Comparison of ENCODE assay signal across 8 cellular contexts in genomic region chr11:8604078-8604723, GRCh38. TPM values are rescaled to one million over a fixed set of nuclear protein-coding genes. Genes with fewer than 3 reads are reported as not detected.
DNase-seq lines count a peak whose midpoint lies in the region; ATAC-seq and TF ChIP-seq lines count a peak whose summit lies in the region.

No MANE protein-coding gene starts in this region.

- H3K4me1 ChIP-seq in H9 (ENCODE audit: insufficient read depth, low read length) (0 out of 2 replicates have a peak, but pooled peaks cover 3% of the 10 kb centered on the region), parathyroid adenoma (no peaks in the 10 kb centered on the region)

- no peak overlapping the region for H3K27ac Mint-ChIP-seq in H9
- no peak overlapping the region for H3K27ac Mint-ChIP-seq in WTC11

- H3K4me1 Mint-ChIP-seq in H9 (peaks cover 4 to 5% of the 10 kb centered on the region in 2 experiments; a peak in 3 of 4 replicates), WTC11 (peaks cover 9% of the 10 kb centered on the region; the same call in 1 of the 2 replicates)

- H4K5ac ChIP-seq in H9 (ENCODE audit: insufficient read length, low read depth, low read length): no peak overlapping the region

- WGBS in H9 (ENCODE audit: extremely low coverage, insufficient read length, low lambda C conversion rate): no CpG with 5 or more reads among the region's 9 CpGs

- ATAC-seq in WTC11: peak; percentile 96

- no peaks in the 10 kb centered on the region for H3K79me1 ChIP-seq in H9 (ENCODE audit: insufficient read depth, low read depth, low read length, poor library complexity, severe bottlenecking)

- H3K27ac ChIP-seq in H9 (ENCODE audit: insufficient read length, low read depth, low read length) (no peak overlapping the region), parathyroid adenoma (no peak overlapping the region)

- H3K36me3 ChIP-seq in MG63 (no peaks in the 10 kb centered on the region), parathyroid adenoma (ENCODE audit: control insufficient read depth, insufficient read depth, low read length) (no peaks in the 10 kb centered on the region)

- no peak overlapping the region for H4K91ac ChIP-seq in H9 (ENCODE audit: insufficient read length, low read depth, low read length)

- no peaks in the 10 kb centered on the region for H3K9me3 Mint-ChIP-seq in H9
- H3K9me3 Mint-ChIP-seq in WTC11: no peaks in the 10 kb centered on the region

- H2BK15ac ChIP-seq in H9 (ENCODE audit: low read depth, low read length): no peak overlapping the region

- no peak overlapping the region for H3T11ph ChIP-seq in H9 (ENCODE audit: low read length)

- H3K79me2 ChIP-seq in H9 (ENCODE audit: insufficient read depth, low read length) (no peaks in the 10 kb centered on the region), parathyroid adenoma (no peaks in the 10 kb centered on the region)

- H3K4ac ChIP-seq in H9 (ENCODE audit: low read depth, low read length): no peak overlapping the region

- H3K4me3 Mint-ChIP-seq in H9: no peak overlapping the region
- H3K4me3 Mint-ChIP-seq in WTC11: no peak overlapping the region

- no peak overlapping the region for H3K9ac ChIP-seq in H9 (ENCODE audit: extremely low read depth, insufficient read length, low read length)
- no peak overlapping the region for H3K9ac ChIP-seq in parathyroid adenoma

- DNase-seq in activated CD4-positive, CD25-positive, alpha-beta regulatory T cell treated with anti-CD3 and anti-CD28 coated beads, Interleukin-2, amount 50 U/mL, for 72 hours: peak; percentile 37
- no peak for DNase-seq in activated CD4-positive, CD25-positive, alpha-beta regulatory T cell (lab: John Stamatoyannopoulos, UW)
- peak; percentile 75 for DNase-seq in H9
- DNase-seq in MG63: peak; percentile 89
- peak; percentile 79 for DNase-seq in WTC11 (ENCODE audit: low spot score)
- peak; percentile 100 for DNase-seq in fibroblast of peridontal ligament (ENCODE audit: extremely low read depth)
- no peak for DNase-seq in central memory CD4-positive, alpha-beta T cell

- no peak overlapping the region for H2AK5ac ChIP-seq in H9 (ENCODE audit: insufficient read length, low read length)

- CTCF ChIA-PET in WTC11 (lab: Charles Lee): interaction anchor here (0.6 to 1.0 kb wide), 3 partner anchors 8 to 456 kb away, joined by 3 to 5 read pairs (median 4); no protein-coding TSS in a partner anchor

- no peak overlapping the region for H3K4me3 ChIP-seq in MG63
- H3K4me3 ChIP-seq in parathyroid adenoma (ENCODE audit: low read depth, low read length): no peak overlapping the region

- H4K20me1 ChIP-seq in H9 (ENCODE audit: control insufficient read depth, insufficient read depth, insufficient read length): no peaks in the 10 kb centered on the region

- H2BK120ac ChIP-seq in H9 (ENCODE audit: low read depth, low read length, poor library complexity, severe bottlenecking): no peak overlapping the region

- POLR2A ChIA-PET in WTC11 (lab: Charles Lee): no interaction called here

- H3K27me3 ChIP-seq in H9 (ENCODE audit: insufficient read depth, low read length) (no peaks in the 10 kb centered on the region), MG63 (no peaks in the 10 kb centered on the region), parathyroid adenoma (ENCODE audit: control insufficient read depth, insufficient read depth, low read length) (no peaks in the 10 kb centered on the region)

- H3K27me3 Mint-ChIP-seq in H9 (ENCODE audit: low read depth) (0 out of 2 replicates have a peak, but pooled peaks cover 3% of the 10 kb centered on the region), WTC11 (ENCODE audit: low read depth) (no peaks in the 10 kb centered on the region)

- peak; percentile 91 for TF ChIP-seq CTCF in H9 (conservative IDR thresholded peaks at IDR 0.05)
- peak; percentile 82 for TF ChIP-seq CTCF in WTC11 (IDR thresholded peaks at IDR 0.05)
- TF ChIP-seq CTCF in parathyroid adenoma (IDR thresholded peaks at IDR 0.05): peak; percentile 44

- no peaks in the 10 kb centered on the region for H3K23me2 ChIP-seq in H9 (ENCODE audit: insufficient read length, low read depth, low read length, poor library complexity, severe bottlenecking)

- H3K23ac ChIP-seq in H9 (ENCODE audit: insufficient read length, low read depth, low read length): no peak overlapping the region

- no peak overlapping the region for H2BK5ac ChIP-seq in H9 (ENCODE audit: insufficient read length, low read length)

- H4K8ac ChIP-seq in H9 (replicated peaks; ENCODE audit: insufficient read length, low read depth, low read length): no peak overlapping the region

- H3K14ac ChIP-seq in H9 (ENCODE audit: insufficient read depth, low read length): no peak overlapping the region

- H3K36me3 Mint-ChIP-seq in H9 (ENCODE audit: insufficient read depth in 1 of 3, low read depth in 3 of 3) (no peaks in the 10 kb centered on the region), WTC11 (no peaks in the 10 kb centered on the region)

- peak overlapping the region; percentile 78 for H2AFZ ChIP-seq in H9 (ENCODE audit: low read length)
- no peak overlapping the region for H2AFZ ChIP-seq in parathyroid adenoma

- no peak overlapping the region for H2BK12ac ChIP-seq in H9 (ENCODE audit: insufficient read length, low read depth, low read length)

- no peaks in the 10 kb centered on the region for H3K9me3 ChIP-seq in H9 (ENCODE audit: control insufficient read depth, low read depth, low read length)
- H3K9me3 ChIP-seq in MG63: no peaks in the 10 kb centered on the region
- no peaks in the 10 kb centered on the region for H3K9me3 ChIP-seq in parathyroid adenoma (ENCODE audit: control insufficient read depth, low read length)

- no peak overlapping the region for H2BK20ac ChIP-seq in H9 (ENCODE audit: low read depth, low read length, poor library complexity, severe bottlenecking)

- H3K4me2 ChIP-seq in H9 (ENCODE audit: insufficient read depth, insufficient read length, low read length) (no peak overlapping the region), parathyroid adenoma (ENCODE audit: low read length) (no peak overlapping the region)

- no peak overlapping the region for H3K56ac ChIP-seq in H9 (ENCODE audit: insufficient read length, low read depth, low read length)

- no peak overlapping the region for H3K18ac ChIP-seq in H9 (ENCODE audit: insufficient read length, low read depth, low read length)

TF ChIP-seq in WTC11, 78 proteins besides CTCF, POLR2A, EP300 and RAD21:
- TF ChIP-seq ETV6 (CRISPR knock-in tag; IDR thresholded peaks at IDR 0.05) (no peak), NR3C1 (CRISPR knock-in tag; conservative IDR thresholded peaks at IDR 0.05; ENCODE audit: low read depth) (no peak), ZNF232 (CRISPR knock-in tag; IDR thresholded peaks at IDR 0.05) (no peak), GTF2I (CRISPR knock-in tag; conservative IDR thresholded peaks at IDR 0.05) (no peak), USF2 (CRISPR knock-in tag; IDR thresholded peaks at IDR 0.05) (no peak)

RNA-seq across cellular contexts. Expression of gene STK33, which starts 10.2 kb away (rescaled TPM):
- 16.4 and 19.5 TPM in 2 replicates for total RNA-seq in H9 (2021)
- total RNA-seq in MG63 (2014; rRNA removed; shearing (Covaris generic); ENCODE audit: low replicate concordance): 1.4 and 1.8 TPM in 2 replicates
- 13.2 to 16.7 TPM (median 13.3 TPM) in 3 replicates for total RNA-seq in WTC11 (2021)

Comparison
In these comparisons a context has a peak if more than half of its experiments do, and no peak if none do; other contexts are left out.
1. DNase-seq: peak in activated CD4-positive, CD25-positive, alpha-beta regulatory T cell treated with anti-CD3 and anti-CD28 coated beads, Interleukin-2, amount 50 U/mL, for 72 hours (single experiment), H9 (single experiment), MG63 (single experiment), WTC11 (single experiment) and fibroblast of peridontal ligament (single experiment); none in activated CD4-positive, CD25-positive, alpha-beta regulatory T cell (0 of 4) and central memory CD4-positive, alpha-beta T cell (single experiment).
2. Peak in every context shown above with its lines, with median percentiles within 50 percentile points of each other: CTCF ChIP-seq.